Comparison of ENCODE assay signal across 10 cellular contexts in the genomic region with DNA sequence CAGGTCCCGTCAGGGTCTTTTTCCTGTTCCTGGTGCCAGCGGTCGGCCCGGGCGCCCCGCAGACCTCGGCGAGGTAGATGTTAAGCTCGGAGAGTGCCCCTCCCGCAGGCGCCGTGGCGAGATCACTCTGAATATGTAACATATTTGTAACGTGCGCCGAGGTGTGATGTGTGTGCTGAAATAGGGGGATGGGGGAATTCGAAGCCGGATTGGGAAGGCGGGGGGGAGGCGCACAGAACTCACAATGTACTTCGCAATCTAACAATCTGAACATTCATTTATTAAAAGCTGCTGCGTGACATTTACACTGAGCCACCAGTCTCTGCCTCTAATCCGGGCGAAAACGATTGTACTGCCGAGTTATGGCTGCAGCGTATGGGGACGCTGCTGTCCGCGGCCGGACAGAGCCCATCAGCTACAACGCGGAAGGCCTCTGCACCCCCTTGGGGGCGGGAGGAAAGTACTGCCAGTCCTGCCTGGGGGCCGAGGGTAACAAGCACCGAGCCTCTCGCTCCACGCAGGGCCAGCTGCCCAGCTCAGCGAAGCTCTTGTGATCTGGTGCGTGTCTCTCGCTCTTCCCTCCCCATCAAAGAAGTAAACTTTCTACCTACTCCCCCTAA. TPM values are rescaled to one million over a fixed set of nuclear protein-coding genes. Genes with fewer than 3 reads are reported as not detected.
DNase-seq lines count a peak whose midpoint lies in the region; ATAC-seq and TF ChIP-seq lines count a peak whose summit lies in the region.
"Had no signal": no experiment of that assay in that cellular context is flagged by ENCODE, and none has a peak within 500 bp of the region (broad histone marks: within the 10 kb centered on the region; RNA-seq: fewer than 3 reads in every experiment).

No MANE protein-coding gene starts in this region.

- ATAC-seq in GM23338 (peak; percentile 7), HG03280 (IDR thresholded peaks at IDR 0.05; ENCODE audit: unreplicated experiment) (no peak)

- TF ChIP-seq CTCF in GM23338 (conservative IDR thresholded peaks at IDR 0.05; ENCODE audit: low read depth in 2 of 2) (no peak), hepatocyte (IDR thresholded peaks at IDR 0.05; ENCODE audit: poor library complexity) (no peak)

- peak overlapping the region; percentile 68 for H3K4me3 Mint-ChIP-seq in GM23338
- H3K4me3 Mint-ChIP-seq in activated CD4-positive, alpha-beta memory T cell treated with anti-CD3 and anti-CD28 coated beads for 36 hours, result peak overlapping the region; percentile 34
- H3K4me3 Mint-ChIP-seq: dendritic cell treated with granulocyte-macrophage colony-stimulating factor and Interleukin-4, amounts not matched to agents 40 ng/mL and 50 ng/mL, for 4 days had no signal

- peaks cover 34% of the 10 kb centered on the region for H3F3A ChIP-seq in GM23338 (replicated peaks; ENCODE audit: low read depth)

- H3K4me3 ChIP-seq in GM23338, result peak overlapping the region; percentile 56
- no peak overlapping the region for H3K4me3 ChIP-seq in hepatocyte
- H3K4me3 ChIP-seq in skeletal muscle satellite cell (ENCODE audit: low read length), result peak overlapping the region; percentile 56

- H3K36me3 ChIP-seq in GM23338 (ENCODE audit: insufficient read depth), result no peaks in the 10 kb centered on the region
- H3K36me3 ChIP-seq in hepatocyte (replicated peaks; ENCODE audit: insufficient read depth, low read depth), result no peaks in the 10 kb centered on the region
- H3K36me3 ChIP-seq in skeletal muscle satellite cell (ENCODE audit: insufficient read depth, low read length), result no peaks in the 10 kb centered on the region

- no peaks in the 10 kb centered on the region for H4K20me1 ChIP-seq in GM23338 (replicated peaks; ENCODE audit: insufficient read depth)
- no peaks in the 10 kb centered on the region for H4K20me1 ChIP-seq in hepatocyte (ENCODE audit: insufficient read depth, poor library complexity, severe bottlenecking)

- no peak overlapping the region for H2AFZ ChIP-seq in GM23338
- peak overlapping the region; percentile 24 for H2AFZ ChIP-seq in hepatocyte

- H3K4me2 ChIP-seq in GM23338 (peak overlapping the region; percentile 83), hepatocyte (peak overlapping the region; percentile 69), skeletal muscle satellite cell (ENCODE audit: low read length) (peak overlapping the region; percentile 70)

- WGBS in hepatocyte (ENCODE audit: low lambda C conversion rate, missing lambda C conversion rate), result 2% methylated on average over 41 of the region's 41 CpGs

- no peaks in the 10 kb centered on the region for H3K9me2 ChIP-seq in GM23338 (ENCODE audit: insufficient read depth)
- H3K9me2 ChIP-seq in hepatocyte (replicated peaks; ENCODE audit: insufficient read depth), result no peaks in the 10 kb centered on the region

- H3K4me1 Mint-ChIP-seq in GM23338, result peaks cover 66% of the 10 kb centered on the region
- peaks cover 49% of the 10 kb centered on the region for H3K4me1 Mint-ChIP-seq in activated CD4-positive, alpha-beta memory T cell treated with anti-CD3 and anti-CD28 coated beads for 36 hours (ENCODE audit: low read depth)

- H3K27me3 ChIP-seq in GM23338 (ENCODE audit: insufficient read depth) (peaks cover 100% of the 10 kb centered on the region), hepatocyte (peaks cover 100% of the 10 kb centered on the region), skeletal muscle satellite cell (ENCODE audit: control insufficient read depth, insufficient read depth, low read length) (peaks cover 97% of the 10 kb centered on the region)

- CTCF ChIA-PET in activated CD4-positive, alpha-beta memory T cell treated with anti-CD3 and anti-CD28 coated beads for 36 hours (lab: Charles Lee), result no interaction called here

- peaks cover 99% of the 10 kb centered on the region for H3K27me3 Mint-ChIP-seq in GM23338 (ENCODE audit: insufficient read depth, low read depth, poor library complexity)
- peaks cover 88% of the 10 kb centered on the region for H3K27me3 Mint-ChIP-seq in activated CD4-positive, alpha-beta memory T cell treated with anti-CD3 and anti-CD28 coated beads for 36 hours

- no peaks in the 10 kb centered on the region; the same call in 2 of the 3 replicates for H3K9me3 Mint-ChIP-seq in GM23338
- H3K9me3 Mint-ChIP-seq in activated CD4-positive, alpha-beta memory T cell treated with anti-CD3 and anti-CD28 coated beads for 36 hours, result peaks cover 6% of the 10 kb centered on the region
- H3K9me3 Mint-ChIP-seq: dendritic cell treated with granulocyte-macrophage colony-stimulating factor and Interleukin-4, amounts not matched to agents 40 ng/mL and 50 ng/mL, for 4 days had no signal

- DNase-seq in GM23338 (ENCODE audit: low spot score), result peak; percentile 55
- no peak for DNase-seq in activated CD4-positive, alpha-beta memory T cell treated with anti-CD3 and anti-CD28 coated beads for 36 hours
- no peak for DNase-seq in hepatocyte (ENCODE audit: low spot score)
- DNase-seq in medulla oblongata (ENCODE audit: extremely low spot score), result no peak
- no peak for DNase-seq in NCI-H2227 treated with DMSO at 0.1 percent for 48 hours (lab: John Stamatoyannopoulos, UW)
- DNase-seq: NCI-H2171 had no signal

- no peak overlapping the region for H3K9ac ChIP-seq in skeletal muscle satellite cell (ENCODE audit: low read depth, low read length)

- no peaks in the 10 kb centered on the region for H3K79me2 ChIP-seq in GM23338 (replicated peaks; ENCODE audit: insufficient read depth)
- H3K79me2 ChIP-seq in hepatocyte, result no peaks in the 10 kb centered on the region

- H3K36me3 Mint-ChIP-seq in GM23338 (ENCODE audit: low read depth), result no peaks in the 10 kb centered on the region; the same call in 2 of the 3 replicates
- H3K36me3 Mint-ChIP-seq in activated CD4-positive, alpha-beta memory T cell treated with anti-CD3 and anti-CD28 coated beads for 36 hours, result peaks cover 20% of the 10 kb centered on the region

- POLR2A ChIA-PET in activated CD4-positive, alpha-beta memory T cell treated with anti-CD3 and anti-CD28 coated beads for 36 hours (lab: Charles Lee), result interaction anchor here (1.3 kb wide), 1 partner anchor 9 kb away, joined by 3 read pairs; no protein-coding TSS in a partner anchor

- no peak overlapping the region for H3K27ac Mint-ChIP-seq in GM23338
- H3K27ac Mint-ChIP-seq in activated CD4-positive, alpha-beta memory T cell treated with anti-CD3 and anti-CD28 coated beads for 36 hours, result peak overlapping the region; percentile 11
- H3K27ac Mint-ChIP-seq: dendritic cell treated with granulocyte-macrophage colony-stimulating factor and Interleukin-4, amounts not matched to agents 40 ng/mL and 50 ng/mL, for 4 days had no signal

- intact Hi-C loops in activated CD4-positive, alpha-beta memory T cell treated with anti-CD3 and anti-CD28 coated beads for 36 hours (cut with micrococcal nuclease), result loop anchor here (5.0 kb wide), 1 partner anchor 297 kb away; a partner anchor contains a TSS

- H3K4me1 ChIP-seq in GM23338 (ENCODE audit: insufficient read depth) (peaks cover 71% of the 10 kb centered on the region), hepatocyte (ENCODE audit: insufficient read depth) (peaks cover 24% of the 10 kb centered on the region), skeletal muscle satellite cell (ENCODE audit: control insufficient read depth, insufficient read depth, low read length) (peaks cover 6% of the 10 kb centered on the region)

- H3K9me3 ChIP-seq in hepatocyte (ENCODE audit: low read depth) (no peaks in the 10 kb centered on the region), skeletal muscle satellite cell (replicated peaks; ENCODE audit: low read length) (no peaks in the 10 kb centered on the region)

- no peak overlapping the region for H3K27ac ChIP-seq in GM23338 (ENCODE audit: low read depth)
- no peak overlapping the region for H3K27ac ChIP-seq in hepatocyte

TF ChIP-seq in GM23338, 12 proteins besides CTCF, POLR2A, EP300 and RAD21:
- no peak for TF ChIP-seq JUNB (IDR thresholded peaks at IDR 0.05; ENCODE audit: unreplicated experiment)
- TF ChIP-seq EZH2 (IDR thresholded peaks at IDR 0.05; ENCODE audit: low read depth, unreplicated experiment), result peak; percentile 81
- TF ChIP-seq STAT1 (IDR thresholded peaks at IDR 0.05; ENCODE audit: unreplicated experiment), result no peak
- TF ChIP-seq NANOG (IDR thresholded peaks at IDR 0.05; ENCODE audit: borderline replicate concordance), result no peak
TF ChIP-seq in GM23338: peak in this region for 1.

RNA-seq across cellular contexts. Expression of a gene that starts 8.3 kb away (rescaled TPM):
- not detected in 2 replicates for total RNA-seq in GM23338 (2014; rRNA removed; shearing (Covaris generic))
- not detected in 2 replicates for polyA plus RNA-seq in GM23338 (2016; fragmentation: Nextera tagmentation; extraction: Ambion mirVana)
- total RNA-seq in activated CD4-positive, alpha-beta memory T cell treated with anti-CD3 and anti-CD28 coated beads for 36 hours, result not detected
- total RNA-seq in hepatocyte, result not detected in 2 replicates
- polyA plus RNA-seq in hepatocyte, result not detected in 2 replicates
- not detected in 2 replicates for total RNA-seq in skeletal muscle satellite cell (2012; rRNA removed)
- total RNA-seq: mucosa of gallbladder had no signal
